ENCODE assay signal across 18 cellular contexts in genomic region chr18:54043484-54044256, GRCh38.
DNase-seq lines count a peak whose midpoint lies in the region; ATAC-seq, FAIRE-seq and TF ChIP-seq lines count a peak whose summit lies in the region.
"Had no signal": no experiment of that assay in that cellular context is flagged by ENCODE, and none has a peak within 500 bp of the region (broad histone marks: within the 10 kb centered on the region; RNA-seq: fewer than 3 reads in every experiment).

No MANE protein-coding gene starts in this region.

- no peak for FAIRE-seq in bronchial epithelial cell (lab: Jason Lieb, UNC)

- H3K9me2 ChIP-seq in HCT116 (ENCODE audit: insufficient read depth) (no peaks in the 10 kb centered on the region), hepatocyte (replicated peaks; ENCODE audit: insufficient read depth) (no peaks in the 10 kb centered on the region)

- H3K27me3 ChIP-seq in HCT116 (ENCODE audit: insufficient read depth, low read length): no peaks in the 10 kb centered on the region
- no peaks in the 10 kb centered on the region for H3K27me3 ChIP-seq in bronchial epithelial cell (ENCODE audit: control insufficient read depth, insufficient read depth, low read length)
- H3K27me3 ChIP-seq in hepatocyte: no peaks in the 10 kb centered on the region
- no peaks in the 10 kb centered on the region for H3K27me3 ChIP-seq in H7 (ENCODE audit: control insufficient read depth, insufficient read depth, low read length)
- H3K27me3 ChIP-seq in uterus: no peaks in the 10 kb centered on the region
- H3K27me3 ChIP-seq: adrenal gland had no signal

- no peak overlapping the region for H3K9ac ChIP-seq in HCT116 (ENCODE audit: low read length)

- H4K20me1 ChIP-seq in HCT116 (ENCODE audit: insufficient read depth) (no peaks in the 10 kb centered on the region), hepatocyte (ENCODE audit: insufficient read depth, poor library complexity, severe bottlenecking) (no peaks in the 10 kb centered on the region)

- RAD21 ChIA-PET in HCT116 (lab: Charles Lee; ENCODE audit: low non-redundant PET in 1 of 2, low total read pairs in 2 of 2, uncharacterized antibody in 2 of 2, unreplicated experiment in 2 of 2): no interaction called here

- CTCF ChIA-PET in HCT116 (lab: Charles Lee): no interaction called here

- H3K4me3 ChIP-seq in HCT116 (replicated peaks in 1 of 2; ENCODE audit: low read depth in 1 of 2, low read length in 2 of 2) (no peak overlapping the region), bronchial epithelial cell (ENCODE audit: low read depth, low read length) (no peak overlapping the region), hepatocyte (no peak overlapping the region), H7 (ENCODE audit: insufficient read depth, low read depth, low read length) (no peak overlapping the region), uterus (no peak overlapping the region)
- H3K4me3 ChIP-seq: adrenal gland, SK-N-MC had no signal

- no peak overlapping the region for H3K4me2 ChIP-seq in HCT116 (ENCODE audit: low read length)
- H3K4me2 ChIP-seq in hepatocyte: no peak overlapping the region

- BruUV-seq in HCT116 (replicated peaks; lab: Mats Ljungman, UMichigan): no TSS peak

- ATAC-seq in HCT116: no peak

- H3K4me1 ChIP-seq in HCT116 (ENCODE audit: control insufficient read depth in 1 of 2, insufficient read depth in 2 of 2, low read length in 2 of 2) (no peaks in the 10 kb centered on the region), hepatocyte (ENCODE audit: insufficient read depth) (peaks cover 3% of the 10 kb centered on the region), uterus (no peaks in the 10 kb centered on the region)
- H3K4me1 ChIP-seq: adrenal gland had no signal

- TF ChIP-seq POLR2A in HCT116 (IDR thresholded peaks at IDR 0.05; ENCODE audit: borderline replicate concordance, extremely low read depth, insufficient read depth, insufficient read length) (no peak), uterus (IDR thresholded peaks at IDR 0.05) (no peak)

- H3K9me3 ChIP-seq in HCT116 (ENCODE audit: control insufficient read depth in 1 of 2, insufficient read depth in 1 of 2, low read depth in 1 of 2, low read length in 2 of 2) (no peaks in the 10 kb centered on the region), hepatocyte (ENCODE audit: low read depth) (no peaks in the 10 kb centered on the region), uterus (no peaks in the 10 kb centered on the region)
- H3K9me3 ChIP-seq: adrenal gland had no signal

- intact Hi-C loops in HCT116 (cut with micrococcal nuclease) (no loop called here), uterus (cut with DNase I; ENCODE audit: low total_unique reads) (no loop called here)

- no peak overlapping the region for H3K27ac ChIP-seq in HCT116 (ENCODE audit: low read depth, low read length)
- no peak overlapping the region for H3K27ac ChIP-seq in hepatocyte
- H3K27ac ChIP-seq in uterus: no peak overlapping the region
- H3K27ac ChIP-seq: adrenal gland, SK-N-MC had no signal

- H3K36me3 ChIP-seq in HCT116 (ENCODE audit: control insufficient read depth in 1 of 2, insufficient read depth in 2 of 2, low read length in 2 of 2) (no peaks in the 10 kb centered on the region), bronchial epithelial cell (ENCODE audit: control insufficient read depth, insufficient read depth, low read length) (no peaks in the 10 kb centered on the region), hepatocyte (replicated peaks; ENCODE audit: insufficient read depth, low read depth) (no peaks in the 10 kb centered on the region), H7 (replicated peaks; ENCODE audit: control insufficient read depth, insufficient read depth, low read length) (no peaks in the 10 kb centered on the region), uterus (no peaks in the 10 kb centered on the region)
- H3K36me3 ChIP-seq: adrenal gland had no signal

- WGBS in hepatocyte (ENCODE audit: low lambda C conversion rate, missing lambda C conversion rate): 91% methylated on average over 2 of the region's 2 CpGs

- TF ChIP-seq CTCF in AG09319 (IDR thresholded peaks at IDR 0.05; ENCODE audit: low read depth, low read length) (peak; percentile 19), HCT116 (IDR thresholded peaks at IDR 0.05 in 2 of 3, conservative IDR thresholded peaks at IDR 0.05 in 1 of 3; ENCODE audit: borderline replicate concordance in 1 of 3, insufficient read depth in 1 of 3, low read depth in 2 of 3, low read length in 2 of 3) (0 out of 6 replicates have a peak, but pooled peaks of 1 of the 3 experiments have one; percentile 11), bronchial epithelial cell (IDR thresholded peaks at IDR 0.05; ENCODE audit: insufficient read depth, low read length, severe bottlenecking) (peak; percentile 5), hepatocyte (IDR thresholded peaks at IDR 0.05; ENCODE audit: poor library complexity) (peak; percentile 13), uterus (IDR thresholded peaks at IDR 0.05) (no peak)

- POLR2A ChIA-PET in HCT116 (lab: Charles Lee): no interaction called here

- H2AFZ ChIP-seq in HCT116 (ENCODE audit: low read depth, low read length, poor library complexity, severe bottlenecking): no peak overlapping the region
- H2AFZ ChIP-seq in hepatocyte: no peak overlapping the region

- H3K79me2 ChIP-seq in HCT116 (ENCODE audit: insufficient read depth, low read length) (no peaks in the 10 kb centered on the region), hepatocyte (no peaks in the 10 kb centered on the region)

- TF ChIP-seq RAD21 in HCT116 (IDR thresholded peaks at IDR 0.05; ENCODE audit: low read depth): peak; percentile 12; the same call in 1 of the 2 replicates

- DNase-seq in AG09319 (ENCODE audit: extremely low read depth, low read depth) (no peak), HCT116 (ENCODE audit: low read depth, low spot score) (no peak), bronchial epithelial cell (ENCODE audit: low read depth) (peak; percentile 61), hepatocyte (ENCODE audit: low spot score) (no peak), amygdala (lab: John Stamatoyannopoulos, UW) (no peak), COLO668 (lab: John Stamatoyannopoulos, UW; ENCODE audit: unreplicated experiment) (no peak), H7 (no peak), uterus (no peak)
- DNase-seq: activated CD4-positive, CD25-positive, alpha-beta regulatory T cell treated with anti-CD3 and anti-CD28 coated beads, Interleukin-2, amount 50 U/mL, for 72 hours; activated effector memory CD4-positive, alpha-beta T cell treated with Interleukin-2 at 50 U/mL for 16 hours; adrenal gland; cortex of kidney; Kasumi-1; NCI-H1105 treated with DMSO at 0.1 percent for 48 hours; stimulated activated CD4-positive, alpha-beta T cell treated with anti-CD3 and anti-CD28 coated beads, Interleukin-4, amount 100 ng/mL, for 4 hours; substantia nigra; T-helper 9 cell had no signal

TF ChIP-seq in HCT116, 20 proteins besides CTCF, POLR2A, EP300 and RAD21:
- TF ChIP-seq YY1 (IDR thresholded peaks at IDR 0.05; ENCODE audit: extremely low read depth, insufficient replicate concordance, low read depth, low read length) (no peak), SRF (IDR thresholded peaks at IDR 0.05; ENCODE audit: low read depth) (no peak), CBX3 (IDR thresholded peaks at IDR 0.05; ENCODE audit: low read depth) (no peak), TCF7L2 (IDR thresholded peaks at IDR 0.05; ENCODE audit: borderline replicate concordance, extremely low read depth, insufficient read depth, insufficient read length) (no peak), EZH2phosphoT487 (IDR thresholded peaks at IDR 0.05; ENCODE audit: borderline replicate concordance) (no peak), SP1 (IDR thresholded peaks at IDR 0.05; ENCODE audit: low read depth) (no peak), ELF1 (IDR thresholded peaks at IDR 0.05; ENCODE audit: borderline replicate concordance, low read depth) (no peak), ZFX (IDR thresholded peaks at IDR 0.05) (no peak), EZH2 (IDR thresholded peaks at IDR 0.05) (no peak), POLR2AphosphoS5 (IDR thresholded peaks at IDR 0.05; ENCODE audit: low read depth, low read length) (no peak), EGR1 (IDR thresholded peaks at IDR 0.05; ENCODE audit: low read depth) (no peak), SIN3A (IDR thresholded peaks at IDR 0.05; ENCODE audit: low read depth) (no peak), JUND (IDR thresholded peaks at IDR 0.05) (no peak), ATF3 (IDR thresholded peaks at IDR 0.05) (no peak)
- TF ChIP-seq, protein P1, sequence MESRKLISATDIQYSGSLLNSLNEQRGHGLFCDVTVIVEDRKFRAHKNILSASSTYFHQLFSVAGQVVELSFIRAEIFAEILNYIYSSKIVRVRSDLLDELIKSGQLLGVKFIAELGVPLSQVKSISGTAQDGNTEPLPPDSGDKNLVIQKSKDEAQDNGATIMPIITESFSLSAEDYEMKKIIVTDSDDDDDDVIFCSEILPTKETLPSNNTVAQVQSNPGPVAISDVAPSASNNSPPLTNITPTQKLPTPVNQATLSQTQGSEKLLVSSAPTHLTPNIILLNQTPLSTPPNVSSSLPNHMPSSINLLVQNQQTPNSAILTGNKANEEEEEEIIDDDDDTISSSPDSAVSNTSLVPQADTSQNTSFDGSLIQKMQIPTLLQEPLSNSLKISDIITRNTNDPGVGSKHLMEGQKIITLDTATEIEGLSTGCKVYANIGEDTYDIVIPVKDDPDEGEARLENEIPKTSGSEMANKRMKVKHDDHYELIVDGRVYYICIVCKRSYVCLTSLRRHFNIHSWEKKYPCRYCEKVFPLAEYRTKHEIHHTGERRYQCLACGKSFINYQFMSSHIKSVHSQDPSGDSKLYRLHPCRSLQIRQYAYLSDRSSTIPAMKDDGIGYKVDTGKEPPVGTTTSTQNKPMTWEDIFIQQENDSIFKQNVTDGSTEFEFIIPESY (IDR thresholded peaks at IDR 0.05; ENCODE audit: extremely low read depth, insufficient replicate concordance, low read length): no peak
- TF ChIP-seq, protein P2, sequence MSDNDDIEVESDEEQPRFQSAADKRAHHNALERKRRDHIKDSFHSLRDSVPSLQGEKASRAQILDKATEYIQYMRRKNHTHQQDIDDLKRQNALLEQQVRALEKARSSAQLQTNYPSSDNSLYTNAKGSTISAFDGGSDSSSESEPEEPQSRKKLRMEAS (IDR thresholded peaks at IDR 0.05): no peak

Comparison
In these comparisons a context has a peak if more than half of its experiments do, and no peak if none do; other contexts are left out.
1. CTCF ChIP-seq: peak in AG09319 (single experiment), bronchial epithelial cell (single experiment) and hepatocyte (single experiment); none in uterus (0 of 4).